10 cellular contexts compared by ENCODE assay signal in the genomic region with DNA sequence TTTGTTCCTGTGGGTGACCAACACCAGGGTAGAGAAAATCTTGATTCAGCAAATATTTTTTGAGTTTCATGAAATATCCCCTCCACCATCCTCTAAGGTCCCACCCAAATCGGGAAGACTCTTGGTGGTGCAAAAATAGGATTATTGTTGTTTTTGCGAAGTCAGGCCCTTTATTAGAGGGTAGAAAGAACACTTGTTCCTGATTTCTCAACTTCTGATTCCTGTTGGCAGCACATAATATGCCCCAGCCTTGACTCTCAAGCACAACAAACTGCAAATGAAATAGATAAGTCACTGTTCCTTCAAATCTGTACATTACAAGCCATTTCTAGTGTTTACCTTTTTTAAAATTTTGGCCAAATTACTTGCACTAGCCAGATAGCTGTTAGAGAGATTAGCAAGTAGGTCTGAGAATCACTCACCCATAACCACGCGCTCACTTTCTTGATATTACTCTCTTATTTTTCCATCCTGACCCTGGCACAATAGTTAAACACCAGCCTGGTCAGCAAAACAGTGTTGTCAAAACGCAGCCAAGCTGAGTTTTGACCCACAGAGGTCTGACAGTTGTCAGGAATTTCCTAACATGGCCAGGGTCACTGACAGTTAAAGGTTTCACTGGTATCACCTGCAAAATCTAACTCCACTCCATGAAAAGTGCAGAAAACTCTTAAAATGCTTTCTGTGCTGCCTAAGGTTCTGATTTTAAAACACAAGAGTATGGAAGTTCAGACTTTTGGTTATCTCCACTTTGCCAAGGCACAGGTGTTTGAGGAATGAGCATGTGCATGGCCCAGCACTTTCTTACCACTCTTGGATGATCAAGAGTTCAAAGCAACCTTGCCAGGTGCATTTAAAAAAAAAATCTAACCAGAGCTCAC.
DNase-seq lines count a peak whose midpoint lies in the region; ATAC-seq, FAIRE-seq and TF ChIP-seq lines count a peak whose summit lies in the region.
"Had no signal": no experiment of that assay in that cellular context is flagged by ENCODE, and none has a peak within 500 bp of the region (broad histone marks: within the 10 kb centered on the region; RNA-seq: fewer than 3 reads in every experiment).

No MANE protein-coding gene starts in this region.

- ATAC-seq in HG03159 (IDR thresholded peaks at IDR 0.05; ENCODE audit: unreplicated experiment), result peak; percentile 67
- peak; percentile 74 for ATAC-seq in left ventricle myocardium superior

- H3K9me3 ChIP-seq in endodermal cell (ENCODE audit: control insufficient read depth, low read length) (no peaks in the 10 kb centered on the region), Karpas-422 (ENCODE audit: low read length) (no peaks in the 10 kb centered on the region)
- H3K9me3 ChIP-seq: thoracic aorta had no signal

- TF ChIP-seq CTCF in endodermal cell (conservative IDR thresholded peaks at IDR 0.05), result no peak

- H3K4me3 Mint-ChIP-seq in endodermal cell, result no peak overlapping the region

- H2AFZ ChIP-seq in Karpas-422 (ENCODE audit: low read length), result no peak overlapping the region

- H3K9me2 ChIP-seq in Karpas-422 (replicated peaks; ENCODE audit: insufficient read depth, low read length), result no peaks in the 10 kb centered on the region

- H3K27me3 Mint-ChIP-seq in endodermal cell (ENCODE audit: insufficient read depth), result no peaks in the 10 kb centered on the region

- H3K9me3 Mint-ChIP-seq in endodermal cell, result no peaks in the 10 kb centered on the region

- H3K9ac ChIP-seq in endodermal cell (ENCODE audit: extremely low read depth, low read length, poor library complexity, severe bottlenecking) (no peak overlapping the region), Karpas-422 (ENCODE audit: low read length) (no peak overlapping the region)

- no peak overlapping the region for H3K27ac Mint-ChIP-seq in endodermal cell

- intact Hi-C loops in left ventricle myocardium superior (cut with micrococcal nuclease), result no loop called here

- DNase-seq in Ammon's horn (ENCODE audit: low spot score) (peak; percentile 25), GM19239 (ENCODE audit: insufficient read length, low spot score) (no peak), left ventricle myocardium superior (no peak), endodermal cell (no peak), Karpas-422 (no peak), mesenteric fat pad (ENCODE audit: low spot score) (no peak), NCI-H524 (lab: John Stamatoyannopoulos, UW) (no peak)
- DNase-seq: activated CD8-positive, alpha-beta memory T cell treated with anti-CD3 and anti-CD28 coated beads for 24 hours had no signal

- H3K4me1 Mint-ChIP-seq in endodermal cell, result peaks cover 28% of the 10 kb centered on the region

- H3K4me2 ChIP-seq in Karpas-422 (ENCODE audit: low read depth, low read length, poor library complexity, severe bottlenecking), result no peak overlapping the region

- peak; percentile 82 for FAIRE-seq in GM19239 (lab: Jason Lieb, UNC)

- H3K4me3 ChIP-seq in endodermal cell (ENCODE audit: low read length) (no peak overlapping the region), Karpas-422 (ENCODE audit: low read length) (no peak overlapping the region)
- H3K4me3 ChIP-seq: thoracic aorta had no signal

- 93 to 100% methylated on average over 3 to 4 of the region's 5 CpGs for WGBS in endodermal cell (ENCODE audit: insufficient coverage in 1 of 2, insufficient read length in 1 of 2), 2 experiments

- H3K27ac ChIP-seq in endodermal cell (ENCODE audit: low read depth, low read length) (no peak overlapping the region), Karpas-422 (ENCODE audit: low read length) (no peak overlapping the region)

- H3K79me2 ChIP-seq in Karpas-422 (ENCODE audit: low read length), result no peaks in the 10 kb centered on the region

- no peaks in the 10 kb centered on the region for H3K27me3 ChIP-seq in endodermal cell (ENCODE audit: control insufficient read depth, insufficient read depth, low read length, poor library complexity, severe bottlenecking)
- no peaks in the 10 kb centered on the region for H3K27me3 ChIP-seq in Karpas-422 (ENCODE audit: low read length)

- peaks cover 19% of the 10 kb centered on the region for H3K36me3 Mint-ChIP-seq in endodermal cell (ENCODE audit: low read depth)

- H3K36me3 ChIP-seq in endodermal cell (ENCODE audit: control insufficient read depth, insufficient read depth, low read length) (no peaks in the 10 kb centered on the region), Karpas-422 (ENCODE audit: insufficient read depth, low read length) (no peaks in the 10 kb centered on the region)
- H3K36me3 ChIP-seq: thoracic aorta had no signal

- H4K20me1 ChIP-seq in Karpas-422 (ENCODE audit: insufficient read depth, low read depth, low read length), result no peaks in the 10 kb centered on the region

- no peaks in the 10 kb centered on the region for H3K4me1 ChIP-seq in endodermal cell (ENCODE audit: control insufficient read depth, insufficient read depth, low read length)
- no peaks in the 10 kb centered on the region; the same call in 1 of the 2 replicates for H3K4me1 ChIP-seq in Karpas-422 (ENCODE audit: low read length)
